Comparison of ENCODE assay signal across 11 cellular contexts in the genomic region with DNA sequence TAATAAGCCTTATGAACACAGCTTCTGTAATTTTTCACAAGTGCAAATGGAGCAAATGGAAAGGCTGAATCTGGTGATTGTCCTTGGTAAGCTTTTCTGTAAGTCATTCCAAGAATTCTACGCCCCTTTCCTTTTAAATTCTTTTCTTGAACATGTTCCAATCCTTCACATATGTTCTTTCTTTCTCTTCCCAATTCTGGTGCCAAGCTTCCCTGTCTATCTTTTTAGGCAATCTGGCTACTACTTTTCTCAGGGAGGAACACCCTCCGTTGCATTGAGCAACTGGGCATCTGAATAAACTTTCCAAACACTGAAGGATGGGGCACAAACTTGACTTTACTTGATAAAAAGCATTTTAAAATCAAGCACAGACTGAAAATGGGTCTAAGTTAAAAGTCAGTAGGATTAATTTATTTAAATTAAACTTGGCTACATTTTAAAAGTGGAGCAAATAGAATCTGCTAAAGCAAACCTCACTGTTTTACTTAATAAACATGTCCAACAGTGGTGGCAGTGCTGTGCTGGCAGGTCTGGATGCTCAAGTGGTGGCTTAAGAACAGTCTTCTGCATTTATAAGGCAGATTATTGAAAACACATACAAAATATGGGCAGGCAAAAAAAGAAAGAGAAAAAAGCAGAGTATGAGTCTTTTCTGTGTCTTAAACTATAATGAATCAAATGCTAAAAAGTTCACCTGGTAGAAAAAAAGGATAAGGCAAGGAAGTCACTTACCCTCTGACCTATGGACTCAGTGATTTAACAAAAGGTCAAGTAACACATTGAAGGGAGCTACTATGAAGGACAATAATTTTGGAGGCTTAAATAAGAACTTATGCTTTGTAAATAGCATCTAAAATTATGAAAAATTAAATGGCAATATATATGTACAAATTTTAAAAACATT. TPM values are rescaled to one million over a fixed set of nuclear protein-coding genes. Genes with fewer than 3 reads are reported as not detected.
DNase-seq lines count a peak whose midpoint lies in the region; ATAC-seq and TF ChIP-seq lines count a peak whose summit lies in the region.
"Had no signal": no experiment of that assay in that cellular context is flagged by ENCODE, and none has a peak within 500 bp of the region (broad histone marks: within the 10 kb centered on the region; RNA-seq: fewer than 3 reads in every experiment).

No MANE protein-coding gene starts in this region.

- no peak for DNase-seq in T-helper 1 cell
- DNase-seq in fibroblast of peridontal ligament (ENCODE audit: extremely low read depth), result peak; percentile 71
- no peak for DNase-seq in DMS79 (lab: John Stamatoyannopoulos, UW)
- no peak for DNase-seq in Caco-2
- DNase-seq: cerebellar nuclear complex, NCI-H345, SW 1271 had no signal

- H3K9me3 ChIP-seq in subcutaneous abdominal adipose tissue (ENCODE audit: control insufficient read depth in 5 of 5, low read length in 5 of 5), result no peaks in the 10 kb centered on the region
- H3K9me3 ChIP-seq in Caco-2, result no peaks in the 10 kb centered on the region

- H3K27ac ChIP-seq in subcutaneous abdominal adipose tissue (ENCODE audit: low read depth, low read length), result peak overlapping the region; percentile 93

- intact Hi-C loops in Caco-2 (cut with micrococcal nuclease; ENCODE audit: unreplicated experiment), result no loop called here

- H3K4me1 ChIP-seq in subcutaneous abdominal adipose tissue (ENCODE audit: control insufficient read depth in 5 of 5, insufficient read depth in 5 of 5, low read length in 5 of 5), result peaks cover 5 to 66% (median 47%) of the 10 kb centered on the region in 5 donors
- H3K4me1 ChIP-seq in Caco-2, result peaks cover 31% of the 10 kb centered on the region

- peak overlapping the region in 1 of 5 donors; percentile 51 for H3K9ac ChIP-seq in subcutaneous abdominal adipose tissue (ENCODE audit: low read length in 5 of 5)

- H3K27me3 Mint-ChIP-seq in T-helper 1 cell treated with Interleukin-12 subunit alpha and Interleukin-12 subunit beta and Interleukin-4 antibody, amounts not matched to agents 30 μg/mL and 1 μg/mL, for 36 hours (ENCODE audit: low read depth), result no peaks in the 10 kb centered on the region
- no peaks in the 10 kb centered on the region for H3K27me3 Mint-ChIP-seq in Caco-2 (ENCODE audit: insufficient read depth, unreplicated experiment)

- H3K36me3 Mint-ChIP-seq in T-helper 1 cell treated with Interleukin-12 subunit alpha and Interleukin-12 subunit beta and Interleukin-4 antibody, amounts not matched to agents 30 μg/mL and 1 μg/mL, for 36 hours (ENCODE audit: low read depth), result peaks cover 45% of the 10 kb centered on the region
- peaks cover 49% of the 10 kb centered on the region for H3K36me3 Mint-ChIP-seq in Caco-2 (ENCODE audit: insufficient read depth, unreplicated experiment)

- peaks cover 55% of the 10 kb centered on the region for H3K4me1 Mint-ChIP-seq in T-helper 1 cell treated with Interleukin-12 subunit alpha and Interleukin-12 subunit beta and Interleukin-4 antibody, amounts not matched to agents 30 μg/mL and 1 μg/mL, for 36 hours (ENCODE audit: low read depth)
- peaks cover 20% of the 10 kb centered on the region for H3K4me1 Mint-ChIP-seq in Caco-2 (ENCODE audit: low read depth, unreplicated experiment)

- H3K36me3 ChIP-seq in subcutaneous abdominal adipose tissue (ENCODE audit: control insufficient read depth in 5 of 5, insufficient read depth in 5 of 5, low read length in 5 of 5), result no peaks in the 10 kb centered on the region
- peaks cover 2% of the 10 kb centered on the region; the same call in 1 of the 2 replicates for H3K36me3 ChIP-seq in Caco-2 (ENCODE audit: control insufficient read depth, insufficient read depth, low read length)

- H3K27me3 ChIP-seq in subcutaneous abdominal adipose tissue (ENCODE audit: control insufficient read depth in 5 of 5, insufficient read depth in 4 of 5, low read length in 5 of 5) (no peaks in the 10 kb centered on the region), Caco-2 (replicated peaks; ENCODE audit: control insufficient read depth, insufficient read depth, low read length) (no peaks in the 10 kb centered on the region)

- no peaks in the 10 kb centered on the region for H3K9me3 Mint-ChIP-seq in T-helper 1 cell treated with Interleukin-12 subunit alpha and Interleukin-12 subunit beta and Interleukin-4 antibody, amounts not matched to agents 30 μg/mL and 1 μg/mL, for 36 hours
- no peaks in the 10 kb centered on the region for H3K9me3 Mint-ChIP-seq in Caco-2 (ENCODE audit: unreplicated experiment)

- peak overlapping the region; percentile 99 for H3K4me3 ChIP-seq in WI38 (ENCODE audit: low read depth, low read length)
- peak overlapping the region in 1 of 5 donors; percentile 6 for H3K4me3 ChIP-seq in subcutaneous abdominal adipose tissue (ENCODE audit: low read depth in 1 of 5, low read length in 5 of 5)
- H3K4me3 ChIP-seq in Caco-2 (ENCODE audit: low read depth, low read length), result no peak overlapping the region

- TF ChIP-seq CTCF in WI38 (IDR thresholded peaks at IDR 0.05; ENCODE audit: low read depth, low read length) (no peak), Caco-2 (IDR thresholded peaks at IDR 0.05; ENCODE audit: insufficient read depth in 1 of 2, low read depth in 1 of 2, low read length in 1 of 2, severe bottlenecking in 1 of 2, unreplicated experiment in 1 of 2) (no peak)

- BruUV-seq in Caco-2 (replicated peaks; lab: Mats Ljungman, UMichigan), result no TSS peak

- peak overlapping the region; percentile 11 for H3K4me3 Mint-ChIP-seq in T-helper 1 cell treated with Interleukin-12 subunit alpha and Interleukin-12 subunit beta and Interleukin-4 antibody, amounts not matched to agents 30 μg/mL and 1 μg/mL, for 36 hours
- H3K4me3 Mint-ChIP-seq in Caco-2 (ENCODE audit: unreplicated experiment), result no peak overlapping the region

- POLR2A ChIA-PET in Caco-2 (lab: Charles Lee), result interaction anchor here (0.5 kb wide), 1 partner anchor 113 kb away, joined by 4 read pairs; no protein-coding TSS in a partner anchor

- H3K27ac Mint-ChIP-seq in T-helper 1 cell treated with Interleukin-12 subunit alpha and Interleukin-12 subunit beta and Interleukin-4 antibody, amounts not matched to agents 30 μg/mL and 1 μg/mL, for 36 hours, result peak overlapping the region; percentile 10
- H3K27ac Mint-ChIP-seq in Caco-2 (ENCODE audit: unreplicated experiment), result no peak overlapping the region

- no peak for ATAC-seq in GM21367 (IDR thresholded peaks at IDR 0.05; ENCODE audit: unreplicated experiment)

- CTCF ChIA-PET in Caco-2 (lab: Charles Lee), result no interaction called here

RNA-seq across cellular contexts. Expression of gene ELL2, which starts 5.4 kb away (rescaled TPM):
- total RNA-seq in Caco-2 (2022), result 78.1 and 81.0 TPM in 2 replicates
